ENCODE assay signal across 1 cellular context in the genomic region with DNA sequence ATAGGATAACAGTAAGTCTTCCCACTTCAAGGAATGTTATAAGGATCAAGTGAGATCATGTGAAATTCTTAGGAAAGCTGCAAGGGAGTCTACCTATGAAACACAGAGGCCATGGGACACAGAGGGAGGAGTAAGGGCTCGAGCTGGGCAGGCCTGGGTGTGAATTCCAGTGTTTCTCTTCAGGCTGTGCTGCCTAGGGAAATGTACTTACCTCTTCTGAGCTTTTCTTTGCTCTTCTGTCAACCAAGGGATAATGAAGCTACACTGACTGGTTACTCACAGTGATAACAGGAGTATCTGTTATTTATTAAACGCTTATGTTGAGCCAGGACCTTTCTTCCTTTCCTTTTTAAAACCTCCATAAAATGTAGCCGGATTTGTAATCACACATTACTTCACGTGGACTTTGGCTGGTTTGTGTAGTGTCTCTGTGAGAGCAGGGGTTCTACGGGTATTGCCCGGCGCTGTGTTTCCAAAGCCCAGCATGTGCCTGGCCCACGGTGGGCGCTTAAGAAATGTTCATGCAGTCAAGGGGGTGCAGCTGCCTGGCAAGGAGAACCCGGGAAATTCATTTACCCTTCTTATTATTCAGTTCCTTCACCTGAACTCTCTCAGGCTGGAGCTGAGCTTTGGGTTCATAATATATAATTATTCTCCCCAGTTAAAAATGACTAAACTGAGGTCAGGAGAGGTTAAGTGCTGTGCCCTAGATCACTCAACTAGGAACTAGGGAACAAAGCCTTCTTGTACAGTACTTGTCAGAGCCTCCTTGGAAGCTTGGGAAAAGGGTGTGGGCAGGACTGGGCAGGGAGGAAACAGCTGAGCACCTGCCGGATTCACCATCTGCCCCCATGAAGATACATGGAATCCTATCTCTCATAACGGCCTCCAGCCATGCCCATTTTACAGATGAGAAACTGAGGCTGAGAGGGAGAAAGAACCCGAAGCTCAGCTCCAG.
TF ChIP-seq lines count a peak whose summit lies in the region.

No MANE protein-coding gene starts in this region.

TF ChIP-seq in WTC11, 78 proteins besides CTCF, POLR2A, EP300 and RAD21 (continued from another document):
- TF ChIP-seq, protein P1, sequence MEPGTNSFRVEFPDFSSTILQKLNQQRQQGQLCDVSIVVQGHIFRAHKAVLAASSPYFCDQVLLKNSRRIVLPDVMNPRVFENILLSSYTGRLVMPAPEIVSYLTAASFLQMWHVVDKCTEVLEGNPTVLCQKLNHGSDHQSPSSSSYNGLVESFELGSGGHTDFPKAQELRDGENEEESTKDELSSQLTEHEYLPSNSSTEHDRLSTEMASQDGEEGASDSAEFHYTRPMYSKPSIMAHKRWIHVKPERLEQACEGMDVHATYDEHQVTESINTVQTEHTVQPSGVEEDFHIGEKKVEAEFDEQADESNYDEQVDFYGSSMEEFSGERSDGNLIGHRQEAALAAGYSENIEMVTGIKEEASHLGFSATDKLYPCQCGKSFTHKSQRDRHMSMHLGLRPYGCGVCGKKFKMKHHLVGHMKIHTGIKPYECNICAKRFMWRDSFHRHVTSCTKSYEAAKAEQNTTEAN (CRISPR knock-in tag; IDR thresholded peaks at IDR 0.05) = no peak
- TF ChIP-seq FOXP1 (CRISPR knock-in tag; IDR thresholded peaks at IDR 0.05; ENCODE audit: borderline replicate concordance) (no peak), CBFB (CRISPR knock-in tag; IDR thresholded peaks at IDR 0.05; ENCODE audit: low read depth) (no peak), RORB (CRISPR knock-in tag; IDR thresholded peaks at IDR 0.05) (no peak), SMAD4 (CRISPR knock-in tag; IDR thresholded peaks at IDR 0.05) (no peak), ELF4 (CRISPR knock-in tag; IDR thresholded peaks at IDR 0.05; ENCODE audit: low read depth) (no peak), GRHL2 (CRISPR knock-in tag; IDR thresholded peaks at IDR 0.05; ENCODE audit: insufficient replicate concordance, severe bottlenecking) (no peak), ZNF121 (CRISPR knock-in tag; IDR thresholded peaks at IDR 0.05) (no peak)
- TF ChIP-seq, protein P2, sequence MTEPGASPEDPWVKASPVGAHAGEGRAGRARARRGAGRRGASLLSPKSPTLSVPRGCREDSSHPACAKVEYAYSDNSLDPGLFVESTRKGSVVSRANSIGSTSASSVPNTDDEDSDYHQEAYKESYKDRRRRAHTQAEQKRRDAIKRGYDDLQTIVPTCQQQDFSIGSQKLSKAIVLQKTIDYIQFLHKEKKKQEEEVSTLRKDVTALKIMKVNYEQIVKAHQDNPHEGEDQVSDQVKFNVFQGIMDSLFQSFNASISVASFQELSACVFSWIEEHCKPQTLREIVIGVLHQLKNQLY (CRISPR knock-in tag; IDR thresholded peaks at IDR 0.05) = no peak
- TF ChIP-seq, protein P3, sequence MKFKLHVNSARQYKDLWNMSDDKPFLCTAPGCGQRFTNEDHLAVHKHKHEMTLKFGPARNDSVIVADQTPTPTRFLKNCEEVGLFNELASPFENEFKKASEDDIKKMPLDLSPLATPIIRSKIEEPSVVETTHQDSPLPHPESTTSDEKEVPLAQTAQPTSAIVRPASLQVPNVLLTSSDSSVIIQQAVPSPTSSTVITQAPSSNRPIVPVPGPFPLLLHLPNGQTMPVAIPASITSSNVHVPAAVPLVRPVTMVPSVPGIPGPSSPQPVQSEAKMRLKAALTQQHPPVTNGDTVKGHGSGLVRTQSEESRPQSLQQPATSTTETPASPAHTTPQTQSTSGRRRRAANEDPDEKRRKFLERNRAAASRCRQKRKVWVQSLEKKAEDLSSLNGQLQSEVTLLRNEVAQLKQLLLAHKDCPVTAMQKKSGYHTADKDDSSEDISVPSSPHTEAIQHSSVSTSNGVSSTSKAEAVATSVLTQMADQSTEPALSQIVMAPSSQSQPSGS (CRISPR knock-in tag; IDR thresholded peaks at IDR 0.05; ENCODE audit: borderline replicate concordance, low read depth) = no peak
- TF ChIP-seq, protein P4, sequence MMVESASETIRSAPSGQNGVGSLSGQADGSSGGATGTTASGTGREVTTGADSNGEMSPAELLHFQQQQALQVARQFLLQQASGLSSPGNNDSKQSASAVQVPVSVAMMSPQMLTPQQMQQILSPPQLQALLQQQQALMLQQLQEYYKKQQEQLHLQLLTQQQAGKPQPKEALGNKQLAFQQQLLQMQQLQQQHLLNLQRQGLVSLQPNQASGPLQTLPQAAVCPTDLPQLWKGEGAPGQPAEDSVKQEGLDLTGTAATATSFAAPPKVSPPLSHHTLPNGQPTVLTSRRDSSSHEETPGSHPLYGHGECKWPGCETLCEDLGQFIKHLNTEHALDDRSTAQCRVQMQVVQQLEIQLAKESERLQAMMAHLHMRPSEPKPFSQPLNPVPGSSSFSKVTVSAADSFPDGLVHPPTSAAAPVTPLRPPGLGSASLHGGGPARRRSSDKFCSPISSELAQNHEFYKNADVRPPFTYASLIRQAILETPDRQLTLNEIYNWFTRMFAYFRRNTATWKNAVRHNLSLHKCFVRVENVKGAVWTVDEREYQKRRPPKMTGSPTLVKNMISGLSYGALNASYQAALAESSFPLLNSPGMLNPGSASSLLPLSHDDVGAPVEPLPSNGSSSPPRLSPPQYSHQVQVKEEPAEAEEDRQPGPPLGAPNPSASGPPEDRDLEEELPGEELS (CRISPR knock-in tag; IDR thresholded peaks at IDR 0.05) = no peak
- TF ChIP-seq, protein P5, sequence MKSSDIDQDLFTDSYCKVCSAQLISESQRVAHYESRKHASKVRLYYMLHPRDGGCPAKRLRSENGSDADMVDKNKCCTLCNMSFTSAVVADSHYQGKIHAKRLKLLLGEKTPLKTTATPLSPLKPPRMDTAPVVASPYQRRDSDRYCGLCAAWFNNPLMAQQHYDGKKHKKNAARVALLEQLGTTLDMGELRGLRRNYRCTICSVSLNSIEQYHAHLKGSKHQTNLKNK (CRISPR knock-in tag; IDR thresholded peaks at IDR 0.05) = no peak
- TF ChIP-seq, protein P6, sequence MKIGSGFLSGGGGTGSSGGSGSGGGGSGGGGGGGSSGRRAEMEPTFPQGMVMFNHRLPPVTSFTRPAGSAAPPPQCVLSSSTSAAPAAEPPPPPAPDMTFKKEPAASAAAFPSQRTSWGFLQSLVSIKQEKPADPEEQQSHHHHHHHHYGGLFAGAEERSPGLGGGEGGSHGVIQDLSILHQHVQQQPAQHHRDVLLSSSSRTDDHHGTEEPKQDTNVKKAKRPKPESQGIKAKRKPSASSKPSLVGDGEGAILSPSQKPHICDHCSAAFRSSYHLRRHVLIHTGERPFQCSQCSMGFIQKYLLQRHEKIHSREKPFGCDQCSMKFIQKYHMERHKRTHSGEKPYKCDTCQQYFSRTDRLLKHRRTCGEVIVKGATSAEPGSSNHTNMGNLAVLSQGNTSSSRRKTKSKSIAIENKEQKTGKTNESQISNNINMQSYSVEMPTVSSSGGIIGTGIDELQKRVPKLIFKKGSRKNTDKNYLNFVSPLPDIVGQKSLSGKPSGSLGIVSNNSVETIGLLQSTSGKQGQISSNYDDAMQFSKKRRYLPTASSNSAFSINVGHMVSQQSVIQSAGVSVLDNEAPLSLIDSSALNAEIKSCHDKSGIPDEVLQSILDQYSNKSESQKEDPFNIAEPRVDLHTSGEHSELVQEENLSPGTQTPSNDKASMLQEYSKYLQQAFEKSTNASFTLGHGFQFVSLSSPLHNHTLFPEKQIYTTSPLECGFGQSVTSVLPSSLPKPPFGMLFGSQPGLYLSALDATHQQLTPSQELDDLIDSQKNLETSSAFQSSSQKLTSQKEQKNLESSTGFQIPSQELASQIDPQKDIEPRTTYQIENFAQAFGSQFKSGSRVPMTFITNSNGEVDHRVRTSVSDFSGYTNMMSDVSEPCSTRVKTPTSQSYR (CRISPR knock-in tag; IDR thresholded peaks at IDR 0.05) = no peak
TF ChIP-seq in WTC11: peak in this region for 0.
